ENCODE assay signal across 1 cellular context in the genomic region with DNA sequence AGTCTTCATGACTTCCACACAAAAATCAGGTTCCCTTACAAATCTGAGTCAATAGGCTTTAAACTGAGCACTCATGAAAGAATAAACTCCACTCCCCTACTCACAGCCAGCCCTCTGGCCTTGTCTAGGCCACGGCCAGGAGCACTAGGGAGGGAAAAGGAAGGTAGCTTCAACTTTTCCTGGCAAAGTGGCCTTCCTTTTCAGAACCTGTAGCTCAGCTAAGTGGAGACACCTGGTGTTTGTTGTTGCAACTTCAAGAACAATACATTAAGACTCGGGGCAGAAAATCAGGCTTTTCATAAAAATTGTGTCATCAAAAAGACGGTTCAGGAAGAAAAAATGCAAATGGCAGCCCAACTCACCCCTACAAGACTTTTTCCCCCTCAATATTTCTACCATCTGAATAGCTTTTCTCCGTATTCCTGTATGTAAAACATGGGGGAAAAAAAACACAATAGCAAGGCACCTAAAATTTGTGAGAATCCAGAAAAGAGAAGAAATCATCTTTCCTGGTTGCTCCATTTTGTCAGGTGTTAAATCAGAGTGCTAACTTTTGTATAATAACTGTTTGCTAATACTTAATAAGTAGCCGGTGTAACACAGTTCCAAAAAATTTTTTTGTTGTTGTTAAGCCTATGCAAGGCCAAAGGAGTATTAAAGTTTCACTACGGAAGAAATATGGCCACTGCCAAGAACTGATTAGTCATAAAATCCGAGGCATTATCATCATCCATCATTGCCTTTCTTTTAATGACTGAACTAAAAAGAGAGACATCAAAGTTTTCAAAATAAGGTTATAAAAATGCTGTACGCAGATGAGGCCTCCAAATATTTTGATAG.
TF ChIP-seq lines count a peak whose summit lies in the region.

No MANE protein-coding gene starts in this region.

TF ChIP-seq in SK-N-SH treated with all-trans-retinoic acid at 6 μM for 48 hours, 23 proteins besides CTCF, POLR2A, EP300 and RAD21 (continued from another document):
- no peak for TF ChIP-seq POU6F1 (CRISPR knock-in tag; IDR thresholded peaks at IDR 0.05; ENCODE audit: borderline replicate concordance, low read depth)
